11 cellular contexts compared by ENCODE assay signal in genomic region chrX:35919536-35920309, GRCh38. TPM values are rescaled to one million over a fixed set of nuclear protein-coding genes. Genes with fewer than 3 reads are reported as not detected.
DNase-seq lines count a peak whose midpoint lies in the region; ATAC-seq and TF ChIP-seq lines count a peak whose summit lies in the region.
"Had no signal": no experiment of that assay in that cellular context is flagged by ENCODE, and none has a peak within 500 bp of the region (broad histone marks: within the 10 kb centered on the region; RNA-seq: fewer than 3 reads in every experiment).

Gene CFAP47 (plus strand): TSS chrX:35919734. CDS start chrX:35919800, 66 bp downstream.

- POLR2A ChIA-PET in PC-3 (lab: Charles Lee; ENCODE audit: unreplicated experiment), result no interaction called here

- no TSS peak for BruUV-seq in PC-3 (replicated peaks; lab: Mats Ljungman, UMichigan)

- 0 out of 7 replicates have a peak, but pooled peaks cover 0 to under 1% (median 0%) of the 10 kb centered on the region in 3 experiments for H3K36me3 Mint-ChIP-seq in H9 (ENCODE audit: insufficient read depth in 1 of 3, low read depth in 3 of 3)

- no peak for TF ChIP-seq POLR2A in prostate gland (IDR thresholded peaks at IDR 0.05)

- H2BK5ac ChIP-seq in H9 (ENCODE audit: insufficient read length, low read length), result no peak within 1 kb of the TSS

- no peak within 1 kb of the TSS for H3K9ac ChIP-seq in H9 (ENCODE audit: extremely low read depth, insufficient read length, low read length)
- H3K9ac ChIP-seq in PC-3 (ENCODE audit: low read length), result no peak within 1 kb of the TSS

- H2BK12ac ChIP-seq in H9 (ENCODE audit: insufficient read length, low read depth, low read length), result no peak within 1 kb of the TSS

- no peak within 1 kb of the TSS for H3K18ac ChIP-seq in H9 (ENCODE audit: insufficient read length, low read depth, low read length)

- TF ChIP-seq CTCF in H9 (conservative IDR thresholded peaks at IDR 0.05), result no peak
- no peak for TF ChIP-seq CTCF in PC-3 (conservative IDR thresholded peaks at IDR 0.05; ENCODE audit: low read depth, low read length)
- no peak for TF ChIP-seq CTCF in hepatocyte (IDR thresholded peaks at IDR 0.05; ENCODE audit: poor library complexity)
- no peak for TF ChIP-seq CTCF in prostate gland (IDR thresholded peaks at IDR 0.05)

- no peak for ATAC-seq in PC-3
- ATAC-seq: gastrocnemius medialis had no signal

- no peak within 1 kb of the TSS for H2BK120ac ChIP-seq in H9 (ENCODE audit: low read depth, low read length, poor library complexity, severe bottlenecking)

- WGBS in H9 (ENCODE audit: extremely low coverage, insufficient read length, low lambda C conversion rate), result no CpG with 5 or more reads among the region's 38 CpGs
- 43% methylated on average over 38 of the region's 38 CpGs for WGBS in hepatocyte (ENCODE audit: low lambda C conversion rate, missing lambda C conversion rate)
- 2% methylated on average over 26 of the region's 38 CpGs for WGBS in prostate gland

- H3K27me3 ChIP-seq in H9 (ENCODE audit: insufficient read depth, low read length) (no peaks in the 10 kb centered on the region), PC-3 (ENCODE audit: low read length) (no peaks in the 10 kb centered on the region), hepatocyte (no peaks in the 10 kb centered on the region), prostate gland (replicated peaks; ENCODE audit: insufficient read depth) (no peaks in the 10 kb centered on the region)
- H3K27me3 ChIP-seq: gastrocnemius medialis had no signal

- intact Hi-C loops in PC-3 (cut with micrococcal nuclease) (no loop called here), prostate gland (cut with DNase I) (no loop called here)

- CTCF ChIA-PET in PC-3 (lab: Charles Lee), result no interaction called here

- no peaks in the 10 kb centered on the region for H3K79me1 ChIP-seq in H9 (ENCODE audit: insufficient read depth, low read depth, low read length, poor library complexity, severe bottlenecking)

- no peak within 1 kb of the TSS for H4K91ac ChIP-seq in H9 (ENCODE audit: insufficient read length, low read depth, low read length)

- H3K36me3 ChIP-seq in PC-3 (ENCODE audit: low read depth, low read length) (no peaks in the 10 kb centered on the region), hepatocyte (replicated peaks; ENCODE audit: insufficient read depth, low read depth) (no peaks in the 10 kb centered on the region), prostate gland (no peaks in the 10 kb centered on the region)
- H3K36me3 ChIP-seq: gastrocnemius medialis had no signal

- no peak within 1 kb of the TSS for H2BK20ac ChIP-seq in H9 (ENCODE audit: low read depth, low read length, poor library complexity, severe bottlenecking)

- no peak within 1 kb of the TSS for H3K23ac ChIP-seq in H9 (ENCODE audit: insufficient read length, low read depth, low read length)

- no peaks in the 10 kb centered on the region for H3K9me3 ChIP-seq in H9 (ENCODE audit: control insufficient read depth, low read depth, low read length)
- H3K9me3 ChIP-seq in PC-3 (ENCODE audit: low read length), result 0 out of 2 replicates have a peak, but pooled peaks cover 4% of the 10 kb centered on the region
- H3K9me3 ChIP-seq in hepatocyte (ENCODE audit: low read depth), result no peaks in the 10 kb centered on the region
- no peaks in the 10 kb centered on the region for H3K9me3 ChIP-seq in prostate gland

- H4K5ac ChIP-seq in H9 (ENCODE audit: insufficient read length, low read depth, low read length), result no peak within 1 kb of the TSS

- H3F3A ChIP-seq in PC-3 (ENCODE audit: low read length, unreplicated experiment), result no peaks in the 10 kb centered on the region

- no peak within 1 kb of the TSS for H3T11ph ChIP-seq in H9 (ENCODE audit: low read length)

- no peak within 1 kb of the TSS for H3K27ac Mint-ChIP-seq in H9
- H3K27ac Mint-ChIP-seq: stimulated activated naive CD8-positive, alpha-beta T cell treated with anti-CD3 and anti-CD28 coated beads, Interleukin-15, Interleukin-2, amounts not matched to agents 100 ng/mL and 50 ng/mL, for 24 hours had no signal

- H3K27ac ChIP-seq in H9 (ENCODE audit: insufficient read length, low read depth, low read length) (no peak within 1 kb of the TSS), PC-3 (ENCODE audit: low read length) (no peak within 1 kb of the TSS), hepatocyte (no peak within 1 kb of the TSS), prostate gland (no peak within 1 kb of the TSS)
- H3K27ac ChIP-seq: gastrocnemius medialis had no signal

- H3K4me3 Mint-ChIP-seq in H9, result peak within 1 kb of the TSS; percentile 66 to 79
- H3K4me3 Mint-ChIP-seq: stimulated activated naive CD8-positive, alpha-beta T cell treated with anti-CD3 and anti-CD28 coated beads, Interleukin-15, Interleukin-2, amounts not matched to agents 100 ng/mL and 50 ng/mL, for 24 hours had no signal

- H4K20me1 ChIP-seq in H9 (ENCODE audit: control insufficient read depth, insufficient read depth, insufficient read length) (no peaks in the 10 kb centered on the region), PC-3 (ENCODE audit: low read length) (no peaks in the 10 kb centered on the region), hepatocyte (ENCODE audit: insufficient read depth, poor library complexity, severe bottlenecking) (no peaks in the 10 kb centered on the region)

- no peak within 1 kb of the TSS for H3K14ac ChIP-seq in H9 (ENCODE audit: insufficient read depth, low read length)

- H3K56ac ChIP-seq in H9 (ENCODE audit: insufficient read length, low read depth, low read length), result no peak within 1 kb of the TSS

- peaks cover 5% of the 10 kb centered on the region for H3K27me3 Mint-ChIP-seq in H9 (ENCODE audit: low read depth)
- H3K27me3 Mint-ChIP-seq: stimulated activated naive CD8-positive, alpha-beta T cell treated with anti-CD3 and anti-CD28 coated beads, Interleukin-15, Interleukin-2, amounts not matched to agents 100 ng/mL and 50 ng/mL, for 24 hours had no signal

- H3K79me2 ChIP-seq in H9 (ENCODE audit: insufficient read depth, low read length) (no peaks in the 10 kb centered on the region), PC-3 (ENCODE audit: low read length) (no peaks in the 10 kb centered on the region), hepatocyte (no peaks in the 10 kb centered on the region)

- no peak within 1 kb of the TSS for H2AK5ac ChIP-seq in H9 (ENCODE audit: insufficient read length, low read length)

- DNase-seq in H9 (peak; percentile 74), PC-3 (peak; percentile 4), hepatocyte (ENCODE audit: low spot score) (peak; percentile 73), prostate gland (ENCODE audit: low spot score) (peak; percentile 7), mesenteric fat pad (ENCODE audit: low spot score) (no peak), hepatic stellate cell (ENCODE audit: low spot score) (no peak), G401 (ENCODE audit: low spot score) (no peak)
- no peak for DNase-seq in stimulated activated CD4-positive, alpha-beta T cell treated with anti-CD3 and anti-CD28 coated beads, Interleukin-2, amount 100 ng/mL, for 48 hours
- DNase-seq: activated CD4-positive, alpha-beta T cell treated with anti-CD3 and anti-CD28 coated beads, Interleukin-2, amount 50 U/mL, for 48 hours; gastrocnemius medialis had no signal

- H3K4me3 ChIP-seq in PC-3 (ENCODE audit: low read length), result peak within 1 kb of the TSS; percentile 46; the same call in 1 of the 2 replicates
- H3K4me3 ChIP-seq in hepatocyte, result peak within 1 kb of the TSS; percentile 48
- peak within 1 kb of the TSS in 1 of 2 donors; percentile 13 for H3K4me3 ChIP-seq in prostate gland
- H3K4me3 ChIP-seq: gastrocnemius medialis had no signal

- H2AFZ ChIP-seq in H9 (ENCODE audit: low read length) (no peak within 1 kb of the TSS), PC-3 (ENCODE audit: low read length) (peak within 1 kb of the TSS; percentile 68), hepatocyte (peak within 1 kb of the TSS; percentile 74)

- H3K4ac ChIP-seq in H9 (ENCODE audit: low read depth, low read length), result no peak within 1 kb of the TSS

- H4K8ac ChIP-seq in H9 (replicated peaks; ENCODE audit: insufficient read length, low read depth, low read length), result no peak within 1 kb of the TSS

- peak within 1 kb of the TSS; percentile 92 for H3K4me2 ChIP-seq in H9 (ENCODE audit: insufficient read depth, insufficient read length, low read length)
- peak within 1 kb of the TSS; percentile 51; the same call in 1 of the 2 replicates for H3K4me2 ChIP-seq in PC-3 (ENCODE audit: low read length)
- H3K4me2 ChIP-seq in hepatocyte, result peak within 1 kb of the TSS; percentile 77

- no peaks in the 10 kb centered on the region for H3K4me1 Mint-ChIP-seq in H9

- no peaks in the 10 kb centered on the region for H3K4me1 ChIP-seq in H9 (ENCODE audit: insufficient read depth, low read length)
- H3K4me1 ChIP-seq in PC-3 (ENCODE audit: insufficient read depth, low read length), result no peaks in the 10 kb centered on the region
- no peaks in the 10 kb centered on the region for H3K4me1 ChIP-seq in hepatocyte (ENCODE audit: insufficient read depth)
- H3K4me1 ChIP-seq in prostate gland (replicated peaks), result no peaks in the 10 kb centered on the region
- H3K4me1 ChIP-seq: gastrocnemius medialis had no signal

- H3K23me2 ChIP-seq in H9 (ENCODE audit: insufficient read length, low read depth, low read length, poor library complexity, severe bottlenecking), result no peaks in the 10 kb centered on the region

- H3K9me2 ChIP-seq in PC-3 (replicated peaks; ENCODE audit: low read length) (no peaks in the 10 kb centered on the region), hepatocyte (replicated peaks; ENCODE audit: insufficient read depth) (no peaks in the 10 kb centered on the region)

- in situ Hi-C loops in G401 (cut with HindIII; ENCODE audit: low sequenced_read_pairs), result no loop called here

- H3K9me3 Mint-ChIP-seq in H9, result peaks cover 58 to 63% of the 10 kb centered on the region in 2 experiments
- H3K9me3 Mint-ChIP-seq: stimulated activated naive CD8-positive, alpha-beta T cell treated with anti-CD3 and anti-CD28 coated beads, Interleukin-15, Interleukin-2, amounts not matched to agents 100 ng/mL and 50 ng/mL, for 24 hours had no signal

- H2BK15ac ChIP-seq in H9 (ENCODE audit: low read depth, low read length), result no peak within 1 kb of the TSS

RNA-seq across cellular contexts. Expression of gene CFAP47, which starts in this region (rescaled TPM):
- total RNA-seq in H9 (2021) (0.09 TPM in 1 of 2 replicates, not detected in the other), PC-3 (2014; rRNA removed) (not detected in 2 replicates), hepatocyte (0.13 and 1.8 TPM in 2 replicates), prostate gland (under 1 TPM; 0.32 to 0.45 TPM), mesenteric fat pad (not detected)
- 0.23 TPM in 1 of 2 replicates, not detected in the other for polyA plus RNA-seq in hepatocyte
- not detected in 2 replicates for total RNA-seq in G401 (2014; rRNA removed; shearing (Covaris generic))
- total RNA-seq: gastrocnemius medialis had no signal

Comparison
In these comparisons a context has a peak if more than half of its experiments do, and no peak if none do; other contexts are left out.
1. Peak in DNase-seq and H3K4me2 ChIP-seq in H9; RNA of the gene not detected or under 1 TPM.
2. Peak in DNase-seq, H3K4me3 ChIP-seq and H3K4me2 ChIP-seq in PC-3; RNA of the gene not detected or under 1 TPM.
3. Peak in DNase-seq in prostate gland; RNA of the gene not detected or under 1 TPM.